In genomic region chr4:1721666-1722550, GRCh38 we compare ENCODE assay signal across 1 cellular context.
TF ChIP-seq lines count a peak whose summit lies in the region.

No MANE protein-coding gene starts in this region.

TF ChIP-seq in K562, 482 proteins besides CTCF, POLR2A, EP300 and RAD21 (continues in another document):
- peak; percentile 81 for TF ChIP-seq ZNF407 (IDR thresholded peaks at IDR 0.05; ENCODE audit: low read depth)
- no peak for TF ChIP-seq HINFP (tag; conservative IDR thresholded peaks at IDR 0.05; ENCODE audit: low read depth)
- TF ChIP-seq PCBP1 (IDR thresholded peaks at IDR 0.05; ENCODE audit: low read depth, low read length, poor library complexity, severe bottlenecking), result peak; percentile 44
- TF ChIP-seq ZNF561 (CRISPR knock-in tag; conservative IDR thresholded peaks at IDR 0.05), result no peak
- TF ChIP-seq POLR2G (IDR thresholded peaks at IDR 0.05; ENCODE audit: low read depth, low read length), result peak; percentile 60
- no peak for TF ChIP-seq USF2 (CRISPR knock-in tag; IDR thresholded peaks at IDR 0.05)
- peak; percentile 75 for TF ChIP-seq RBFOX2 (IDR thresholded peaks at IDR 0.05; ENCODE audit: low read depth, low read length)
- TF ChIP-seq ERF (CRISPR knock-in tag; IDR thresholded peaks at IDR 0.05), result no peak
- TF ChIP-seq MAX (CRISPR knock-in tag; IDR thresholded peaks at IDR 0.05), result 0 out of 2 replicates have a peak, but pooled peaks have one; percentile 14
- TF ChIP-seq UBTF (IDR thresholded peaks at IDR 0.05; ENCODE audit: borderline replicate concordance in 1 of 2, low read depth in 2 of 2, low read length in 2 of 2), result no peak
- no peak for TF ChIP-seq THAP12 (CRISPR knock-in tag; IDR thresholded peaks at IDR 0.05)
- no peak for TF ChIP-seq TRIM24 (IDR thresholded peaks at IDR 0.05)
- peak; percentile 22; the same call in 1 of the 2 replicates for TF ChIP-seq ZBTB40 (IDR thresholded peaks at IDR 0.05)
- no peak for TF ChIP-seq ZBTB40 (CRISPR knock-in tag; IDR thresholded peaks at IDR 0.05)
- no peak for TF ChIP-seq U2AF2 (optimal IDR thresholded peaks at IDR 0.05; ENCODE audit: low read depth, low read length)
- TF ChIP-seq ZNF644 (tag; IDR thresholded peaks at IDR 0.05; ENCODE audit: low read depth), result no peak
- no peak for TF ChIP-seq ZNF668 (CRISPR knock-in tag; IDR thresholded peaks at IDR 0.05)
- TF ChIP-seq E2F6 (IDR thresholded peaks at IDR 0.05; ENCODE audit: borderline replicate concordance in 1 of 2, extremely low read depth in 1 of 2, insufficient read depth in 1 of 2, insufficient read length in 1 of 2, low read depth in 1 of 2, low read length in 1 of 2, poor library complexity in 1 of 2, severe bottlenecking in 1 of 2), result peak in 1 of 2 experiments; percentile 1
- TF ChIP-seq ZNF75A (CRISPR knock-in tag; IDR thresholded peaks at IDR 0.05), result no peak
- no peak for TF ChIP-seq NCOR1 (IDR thresholded peaks at IDR 0.05)
- TF ChIP-seq GTF2F1 (IDR thresholded peaks at IDR 0.05; ENCODE audit: low read depth, low read length), result no peak
- no peak for TF ChIP-seq ZNF436 (CRISPR knock-in tag; IDR thresholded peaks at IDR 0.05)
- TF ChIP-seq TBL1XR1 (IDR thresholded peaks at IDR 0.05; ENCODE audit: low read length in 2 of 2), result no peak
- peak; percentile 34 for TF ChIP-seq RBBP5 (IDR thresholded peaks at IDR 0.05; ENCODE audit: borderline replicate concordance, insufficient read depth, low read length, poor library complexity, severe bottlenecking)
- peak; percentile 9; the same call in 1 of the 2 replicates for TF ChIP-seq TFAP4 (CRISPR knock-in tag; IDR thresholded peaks at IDR 0.05; ENCODE audit: borderline replicate concordance)
